Comparison of ENCODE assay signal across 12 cellular contexts in genomic region chr12:2574536-2574935, GRCh38.
DNase-seq lines count a peak whose midpoint lies in the region; TF ChIP-seq lines count a peak whose summit lies in the region.
"Had no signal": no experiment of that assay in that cellular context is flagged by ENCODE, and none has a peak within 500 bp of the region (broad histone marks: within the 10 kb centered on the region; RNA-seq: fewer than 3 reads in every experiment).

No MANE protein-coding gene starts in this region.

- POLR2A ChIA-PET in HEK293 (lab: Yijun Ruan, JAX): no interaction called here

- H3K9me3 Mint-ChIP-seq in immature natural killer cell: no peaks in the 10 kb centered on the region

- H3K4me3 Mint-ChIP-seq in immature natural killer cell: no peak overlapping the region
- H3K4me3 Mint-ChIP-seq: CD4-positive, alpha-beta memory T cell had no signal

- no peak overlapping the region for H3K4me3 ChIP-seq in HEK293 (ENCODE audit: low read depth, low read length)

- no peaks in the 10 kb centered on the region for H3K4me1 Mint-ChIP-seq in immature natural killer cell
- H3K4me1 Mint-ChIP-seq: CD4-positive, alpha-beta memory T cell had no signal

- CTCF ChIA-PET in HEK293 (lab: Yijun Ruan, JAX): interaction anchor here (0.9 kb wide), 1 partner anchor 8 kb away, joined by 4 read pairs; no protein-coding TSS in a partner anchor

- H3K4me1 ChIP-seq in HEK293 (ENCODE audit: control insufficient read depth, insufficient read depth, low read length): no peaks in the 10 kb centered on the region
- H3K4me1 ChIP-seq: BE2C had no signal

- no peaks in the 10 kb centered on the region for H3K36me3 ChIP-seq in HEK293 (ENCODE audit: control insufficient read depth in 2 of 2, insufficient read depth in 1 of 2, low read length in 2 of 2)
- H3K36me3 ChIP-seq: BE2C had no signal

- H3K27ac ChIP-seq in HEK293 (ENCODE audit: extremely low read depth, low read depth, low read length): no peak overlapping the region
- H3K27ac ChIP-seq: C4-2B had no signal

- H3K27ac Mint-ChIP-seq in immature natural killer cell: no peak overlapping the region
- H3K27ac Mint-ChIP-seq: CD4-positive, alpha-beta memory T cell had no signal

- no peaks in the 10 kb centered on the region for H3K9me3 ChIP-seq in HEK293 (ENCODE audit: control insufficient read depth, insufficient read depth, low read depth, low read length)
- H3K9me3 ChIP-seq: BE2C had no signal

- DNase-seq in NCI-H82 (lab: John Stamatoyannopoulos, UW) (peak; percentile 31), NCI-H82 treated with DMSO at 0.1 percent for 48 hours (lab: John Stamatoyannopoulos, UW; ENCODE audit: unreplicated experiment) (no peak), COR-L47 (lab: John Stamatoyannopoulos, UW) (peak; percentile 48), NCI-H69 (lab: John Stamatoyannopoulos, UW) (peak; percentile 98), AML-193 (lab: John Stamatoyannopoulos, UW) (no peak), immature natural killer cell (no peak), mesenteric fat pad (ENCODE audit: low spot score) (no peak)
- DNase-seq: BE2C; CD4-positive, alpha-beta memory T cell; DMS53 had no signal

- no peaks in the 10 kb centered on the region for H3K36me3 Mint-ChIP-seq in immature natural killer cell
- H3K36me3 Mint-ChIP-seq: CD4-positive, alpha-beta memory T cell had no signal

- no peak for TF ChIP-seq CTCF in HEK293 (tag by site-specific recombination; IDR thresholded peaks at IDR 0.05)

- H3K27me3 Mint-ChIP-seq in immature natural killer cell (ENCODE audit: low read depth in 3 of 3): peaks cover 4 to 10% (median 4%) of the 10 kb centered on the region in 3 donors

TF ChIP-seq in HEK293, 187 proteins besides CTCF, POLR2A, EP300 and RAD21:
- TF ChIP-seq FEZF1 (tag by site-specific recombination; IDR thresholded peaks at IDR 0.05) (no peak), ZIC2 (tag by site-specific recombination; IDR thresholded peaks at IDR 0.05) (peak; percentile 83), GLIS1 (tag by site-specific recombination; IDR thresholded peaks at IDR 0.05) (peak; percentile 97)

Comparison
In these comparisons a context has a peak if more than half of its experiments do, and no peak if none do; other contexts are left out.
1. DNase-seq: peak in NCI-H82 (single experiment), COR-L47 (single experiment) and NCI-H69 (single experiment); none in NCI-H82 treated with DMSO at 0.1 percent for 48 hours (single experiment), AML-193 (0 of 2), immature natural killer cell (0 of 3) and mesenteric fat pad (single experiment).